ENCODE assay signal across 33 cellular contexts in the genomic region with DNA sequence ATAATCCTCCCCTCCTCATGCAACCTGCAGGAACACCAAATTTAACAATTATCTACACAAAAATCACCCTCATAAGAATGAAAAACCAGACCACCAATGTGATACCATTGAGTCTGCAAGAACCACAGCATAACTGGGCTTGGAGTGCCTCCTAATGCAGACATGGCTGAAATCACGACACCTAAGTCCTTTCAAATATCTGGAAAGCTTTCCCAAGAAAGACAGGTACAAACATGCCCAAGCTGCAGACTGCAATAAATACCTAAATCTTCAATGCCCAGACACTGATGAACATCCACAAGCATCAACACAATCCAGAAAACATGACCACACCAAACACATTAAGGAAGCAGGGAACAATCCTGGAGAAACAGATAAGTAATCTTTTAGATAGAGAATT.
"Had no signal": no experiment of that assay in that cellular context is flagged by ENCODE, and none has a peak within 500 bp of the region (broad histone marks: within the 10 kb centered on the region; RNA-seq: fewer than 3 reads in every experiment).

No MANE protein-coding gene starts in this region.

- FAIRE-seq: endometrium, endothelial cell of umbilical vein had no signal

- H3K27ac Mint-ChIP-seq: activated CD4-positive, alpha-beta memory T cell treated with anti-CD3 and anti-CD28 coated beads for 36 hours; activated CD4-positive, alpha-beta T cell treated with anti-CD3 and anti-CD28 coated beads for 36 hours; activated CD4-positive, alpha-beta T cell treated with anti-CD3 and anti-CD28 coated beads, Interleukin-2, amount 10 ng/mL, durations not matched to agents 24 days and 14 days; activated CD8-positive, alpha-beta memory T cell treated with anti-CD3 and anti-CD28 coated beads, Interleukin-2, amount 10 ng/mL, durations not matched to agents 7 days and 5 days; activated CD8-positive, alpha-beta T cell treated with anti-CD3 and anti-CD28 coated beads, Interleukin-2, amount 10 ng/mL, durations not matched to agents 7 days and 5 days; activated naive CD4-positive, alpha-beta T cell treated with anti-CD3 and anti-CD28 coated beads for 36 hours; activated naive CD4-positive, alpha-beta T cell treated with anti-CD3 and anti-CD28 coated beads, Interleukin-2, amount 50 U/mL, for 24 hours; activated naive CD8-positive, alpha-beta T cell treated with anti-CD3 and anti-CD28 coated beads for 36 hours; activated naive CD8-positive, alpha-beta T cell treated with anti-CD3 and anti-CD28 coated beads, Interleukin-2, amount 50 U/mL, for 24 hours; activated T-helper 1 cell treated with anti-CD3 and anti-CD28 coated beads, Interleukin-12 subunit alpha, Interleukin-12 subunit beta, Interleukin-2, Interleukin-4 antibody, amounts not matched to agents 30 ng/mL and 10 ng/mL and 1 ng/mL, durations not matched to agents 14 hours and 24 hours and 36 hours; activated T-helper 2 cell treated with anti-CD3 and anti-CD28 coated beads, Interferon-gamma antibody, Interleukin-2, Interleukin-4, amounts not matched to agents 10 μg/mL and 5 μg/mL and 100 μg/mL, durations not matched to agents 14 hours and 24 hours and 36 hours; effector memory CD8-positive, alpha-beta T cell had no signal

- H3K9me3 ChIP-seq: adrenal gland, body of pancreas, gastrocnemius medialis had no signal

- H3K27me3 ChIP-seq: adrenal gland, body of pancreas, gastrocnemius medialis, heart left ventricle had no signal

- H3K27me3 Mint-ChIP-seq: activated CD4-positive, alpha-beta T cell treated with anti-CD3 and anti-CD28 coated beads, Interleukin-2, amount 10 ng/mL, durations not matched to agents 24 days and 14 days; activated CD8-positive, alpha-beta memory T cell treated with anti-CD3 and anti-CD28 coated beads, Interleukin-2, amount 10 ng/mL, durations not matched to agents 7 days and 5 days; activated naive CD8-positive, alpha-beta T cell treated with anti-CD3 and anti-CD28 coated beads, Interleukin-2, amount 50 U/mL, for 24 hours; effector memory CD8-positive, alpha-beta T cell had no signal

- H3K4me1 ChIP-seq: adrenal gland, gastrocnemius medialis, heart left ventricle had no signal

- H3K36me3 Mint-ChIP-seq: activated CD4-positive, alpha-beta memory T cell treated with anti-CD3 and anti-CD28 coated beads for 36 hours; activated CD8-positive, alpha-beta memory T cell treated with anti-CD3 and anti-CD28 coated beads, Interleukin-2, amount 10 ng/mL, durations not matched to agents 7 days and 5 days; activated naive CD4-positive, alpha-beta T cell treated with anti-CD3 and anti-CD28 coated beads, Interleukin-2, amount 50 U/mL, for 24 hours; activated naive CD8-positive, alpha-beta T cell treated with anti-CD3 and anti-CD28 coated beads for 36 hours had no signal

- H3K4me3 ChIP-seq: adrenal gland, body of pancreas, gastrocnemius medialis, heart left ventricle had no signal

- H3K9me3 Mint-ChIP-seq: activated CD4-positive, alpha-beta memory T cell treated with anti-CD3 and anti-CD28 coated beads for 36 hours; activated CD4-positive, alpha-beta T cell treated with anti-CD3 and anti-CD28 coated beads, Interleukin-2, amount 10 ng/mL, durations not matched to agents 24 days and 14 days; activated naive CD4-positive, alpha-beta T cell treated with anti-CD3 and anti-CD28 coated beads for 36 hours; activated T-helper 1 cell treated with anti-CD3 and anti-CD28 coated beads, Interleukin-12 subunit alpha, Interleukin-12 subunit beta, Interleukin-2, Interleukin-4 antibody, amounts not matched to agents 30 ng/mL and 10 ng/mL and 1 ng/mL, durations not matched to agents 14 hours and 24 hours and 36 hours; activated T-helper 2 cell treated with anti-CD3 and anti-CD28 coated beads, Interferon-gamma antibody, Interleukin-2, Interleukin-4, amounts not matched to agents 10 μg/mL and 5 μg/mL and 100 μg/mL, durations not matched to agents 14 hours and 24 hours and 36 hours had no signal

- DNase-seq: activated CD4-positive, alpha-beta memory T cell treated with anti-CD3 and anti-CD28 coated beads for 36 hours; activated CD4-positive, alpha-beta T cell treated with anti-CD3 and anti-CD28 coated beads for 36 hours; activated CD4-positive, alpha-beta T cell treated with anti-CD3 and anti-CD28 coated beads, Interleukin-2, amount 10 ng/mL, durations not matched to agents 24 days and 14 days; activated CD4-positive, CD25-positive, alpha-beta regulatory T cell; activated CD4-positive, CD25-positive, alpha-beta regulatory T cell treated with anti-CD3 and anti-CD28 coated beads, Interleukin-2, amount 50 U/mL, for 72 hours; activated CD8-positive, alpha-beta memory T cell treated with anti-CD3 and anti-CD28 coated beads, Interleukin-2, amount 10 ng/mL, durations not matched to agents 7 days and 5 days; activated CD8-positive, alpha-beta memory T cell treated with anti-CD3 and anti-CD28 coated beads, Interleukin-2, amount 50 U/mL, for 4 hours; activated CD8-positive, alpha-beta T cell treated with anti-CD3 and anti-CD28 coated beads, Interleukin-2, amount 10 ng/mL, durations not matched to agents 7 days and 5 days; activated effector memory CD4-positive, alpha-beta T cell treated with anti-CD3 and anti-CD28 coated beads, Interleukin-2, amount 50 U/mL, for 16 hours; activated naive CD4-positive, alpha-beta T cell treated with anti-CD3 and anti-CD28 coated beads for 36 hours; activated naive CD8-positive, alpha-beta T cell treated with anti-CD3 and anti-CD28 coated beads for 36 hours; activated naive CD8-positive, alpha-beta T cell treated with anti-CD3 and anti-CD28 coated beads, Interleukin-2, amount 50 U/mL, for 24 hours; activated T-cell treated with anti-CD3 and anti-CD28 coated beads, Interleukin-2, amount 50 U/mL, for 1 hour; activated T-cell treated with anti-CD3 and anti-CD28 coated beads, Interleukin-2, amount 50 U/mL, for 48 hours; adrenal gland; amygdala; aorta; body of pancreas; cortex of kidney; dermis blood vessel endothelial cell; effector CD4-positive, alpha-beta T cell; effector memory CD8-positive, alpha-beta T cell; foreskin fibroblast; gastrocnemius medialis; glutamatergic neuron; heart left ventricle; T-helper 2 cell had no signal

- ATAC-seq: activated CD4-positive, alpha-beta T cell treated with anti-CD3 and anti-CD28 coated beads for 36 hours; activated CD8-positive, alpha-beta memory T cell treated with anti-CD3 and anti-CD28 coated beads, Interleukin-2, amount 10 ng/mL, durations not matched to agents 7 days and 5 days; activated CD8-positive, alpha-beta T cell treated with anti-CD3 and anti-CD28 coated beads, Interleukin-2, amount 10 ng/mL, durations not matched to agents 7 days and 5 days; activated naive CD8-positive, alpha-beta T cell treated with anti-CD3 and anti-CD28 coated beads, Interleukin-2, amount 50 U/mL, for 24 hours; body of pancreas; effector memory CD8-positive, alpha-beta T cell; esophagus mucosa; gastrocnemius medialis; heart left ventricle had no signal

- H3K27ac ChIP-seq: adrenal gland, body of pancreas, gastrocnemius medialis, heart left ventricle had no signal

- H3K36me3 ChIP-seq: adrenal gland, gastrocnemius medialis, heart left ventricle had no signal

- H3K4me1 Mint-ChIP-seq: activated CD4-positive, alpha-beta T cell treated with anti-CD3 and anti-CD28 coated beads for 36 hours; activated CD4-positive, alpha-beta T cell treated with anti-CD3 and anti-CD28 coated beads, Interleukin-2, amount 10 ng/mL, durations not matched to agents 24 days and 14 days; activated CD8-positive, alpha-beta memory T cell treated with anti-CD3 and anti-CD28 coated beads, Interleukin-2, amount 10 ng/mL, durations not matched to agents 7 days and 5 days; activated naive CD4-positive, alpha-beta T cell treated with anti-CD3 and anti-CD28 coated beads, Interleukin-2, amount 50 U/mL, for 24 hours; activated naive CD8-positive, alpha-beta T cell treated with anti-CD3 and anti-CD28 coated beads for 36 hours; activated naive CD8-positive, alpha-beta T cell treated with anti-CD3 and anti-CD28 coated beads, Interleukin-2, amount 50 U/mL, for 24 hours had no signal

- H3K4me3 Mint-ChIP-seq: activated CD4-positive, alpha-beta memory T cell treated with anti-CD3 and anti-CD28 coated beads for 36 hours; activated CD4-positive, alpha-beta T cell treated with anti-CD3 and anti-CD28 coated beads for 36 hours; activated CD4-positive, alpha-beta T cell treated with anti-CD3 and anti-CD28 coated beads, Interleukin-2, amount 10 ng/mL, durations not matched to agents 24 days and 14 days; activated CD8-positive, alpha-beta memory T cell treated with anti-CD3 and anti-CD28 coated beads, Interleukin-2, amount 10 ng/mL, durations not matched to agents 7 days and 5 days; activated CD8-positive, alpha-beta T cell treated with anti-CD3 and anti-CD28 coated beads, Interleukin-2, amount 10 ng/mL, durations not matched to agents 7 days and 5 days; activated naive CD4-positive, alpha-beta T cell treated with anti-CD3 and anti-CD28 coated beads for 36 hours; activated naive CD4-positive, alpha-beta T cell treated with anti-CD3 and anti-CD28 coated beads, Interleukin-2, amount 50 U/mL, for 24 hours; activated naive CD8-positive, alpha-beta T cell treated with anti-CD3 and anti-CD28 coated beads for 36 hours; activated naive CD8-positive, alpha-beta T cell treated with anti-CD3 and anti-CD28 coated beads, Interleukin-2, amount 50 U/mL, for 24 hours; activated T-helper 1 cell treated with anti-CD3 and anti-CD28 coated beads, Interleukin-12 subunit alpha, Interleukin-12 subunit beta, Interleukin-2, Interleukin-4 antibody, amounts not matched to agents 30 ng/mL and 10 ng/mL and 1 ng/mL, durations not matched to agents 14 hours and 24 hours and 36 hours; effector memory CD8-positive, alpha-beta T cell had no signal
